19 cellular contexts compared by ENCODE assay signal in genomic region chr19:51727349-51727880, GRCh38. TPM values are rescaled to one million over a fixed set of nuclear protein-coding genes. Genes with fewer than 3 reads are reported as not detected.
DNase-seq lines count a peak whose midpoint lies in the region; ATAC-seq and TF ChIP-seq lines count a peak whose summit lies in the region.
"Had no signal": no experiment of that assay in that cellular context is flagged by ENCODE, and none has a peak within 500 bp of the region (broad histone marks: within the 10 kb centered on the region; RNA-seq: fewer than 3 reads in every experiment).

No MANE protein-coding gene starts in this region.

- in situ Hi-C loops in G401 (cut with HindIII; ENCODE audit: low sequenced_read_pairs): no loop called here

- no peaks in the 10 kb centered on the region for H3K4me1 ChIP-seq in lung (ENCODE audit: control insufficient read depth in 2 of 2, insufficient read depth in 2 of 2, low read length in 2 of 2)
- H3K4me1 ChIP-seq: colonic mucosa, uterus had no signal

- H3K27me3 ChIP-seq in MG63 (no peaks in the 10 kb centered on the region; the same call in 1 of the 2 replicates), lung (ENCODE audit: control insufficient read depth, insufficient read depth) (peaks cover 2% of the 10 kb centered on the region)
- H3K27me3 ChIP-seq: colonic mucosa had no signal

- H3K4me3 ChIP-seq in MG63 (no peak overlapping the region), lung (no peak overlapping the region)
- H3K4me3 ChIP-seq: colonic mucosa, esophagus muscularis mucosa, uterus had no signal

- peak; percentile 14 for ATAC-seq in lung (ENCODE audit: insufficient read depth, low FRiP score)
- no peak for ATAC-seq in HG02678 (IDR thresholded peaks at IDR 0.05; ENCODE audit: unreplicated experiment)
- ATAC-seq in HG03378 (IDR thresholded peaks at IDR 0.05; ENCODE audit: unreplicated experiment): no peak
- ATAC-seq: sciatic nerve had no signal

- H3K9me3 ChIP-seq in MG63 (no peaks in the 10 kb centered on the region), lung (ENCODE audit: control insufficient read depth in 2 of 2, insufficient read depth in 1 of 2, low read length in 1 of 2) (peaks cover 0 to 12% of the 10 kb centered on the region in 2 donors)
- H3K9me3 ChIP-seq: colonic mucosa, esophagus muscularis mucosa, uterus had no signal

- H3K27ac ChIP-seq in lung (ENCODE audit: low read depth in 1 of 2, low read length in 1 of 2): no peak overlapping the region
- H3K27ac ChIP-seq: colonic mucosa, esophagus muscularis mucosa, uterus had no signal

- TF ChIP-seq CTCF in lung (IDR thresholded peaks at IDR 0.05; ENCODE audit: control extremely low read depth, extremely low read depth): no peak

- H3K36me3 ChIP-seq in MG63: no peaks in the 10 kb centered on the region
- H3K36me3 ChIP-seq in lung (ENCODE audit: control insufficient read depth in 2 of 2, insufficient read depth in 2 of 2, low read length in 2 of 2): no peaks in the 10 kb centered on the region
- H3K36me3 ChIP-seq: colonic mucosa, esophagus muscularis mucosa, uterus had no signal

- DNase-seq in AG08396 (ENCODE audit: low spot score) (peak; percentile 52), MG63 (peak; percentile 66), dermis blood vessel endothelial cell (peak; percentile 7), lung (ENCODE audit: low spot score) (no peak), G401 (ENCODE audit: low spot score) (no peak), HT-29 (ENCODE audit: low spot score) (no peak)
- DNase-seq: activated CD4-positive, alpha-beta T cell treated with anti-CD3 and anti-CD28 coated beads, Interleukin-2, amount 50 U/mL, for 1 hour; activated T-cell treated with anti-CD3 and anti-CD28 coated beads, Interleukin-2, amount 50 U/mL, for 48 hours; amniotic stem cell; colonic mucosa; mesendoderm; Right ventricle myocardium superior; stimulated activated naive CD4-positive, alpha-beta T cell; T-helper 9 cell; uterus had no signal

- 85 to 89% methylated on average over 7 of the region's 7 CpGs for WGBS in lung, 2 donors

RNA-seq across cellular contexts. Expression of gene HAS1, which starts 3.6 kb away (rescaled TPM):
- not detected in 2 replicates for total RNA-seq in MG63 (2014; rRNA removed; shearing (Covaris generic); ENCODE audit: low replicate concordance)
- total RNA-seq in dermis blood vessel endothelial cell: 0.14 and 0.17 TPM in 2 replicates
- total RNA-seq in lung: 1 to 10 TPM in 1 of 2 donors, under 1 TPM in 1; 0.64 to 1.8 TPM
- polyA plus RNA-seq in lung: 1 to 10 TPM in 1 of 2 donors, under 1 TPM in 1; 0.52 to 7.2 TPM
- total RNA-seq in G401 (2014; rRNA removed; shearing (Covaris generic)): not detected in 2 replicates
- total RNA-seq in HT-29 (2014; rRNA removed; shearing (Covaris generic)): 0.05 TPM in 1 of 2 replicates, not detected in the other

RNA-seq across cellular contexts. Expression of gene FPR1, which starts 24.3 kb away (rescaled TPM):
- not detected in 2 replicates for total RNA-seq in MG63 (2014; rRNA removed; shearing (Covaris generic); ENCODE audit: low replicate concordance)
- not detected in 2 replicates for total RNA-seq in dermis blood vessel endothelial cell
- total RNA-seq in lung: 10 to 100 TPM; 21.4 to 76.1 TPM
- 100 to 1,000 TPM in 1 of 2 donors, 1 to 10 TPM in 1; 2.8 to 558 TPM for polyA plus RNA-seq in lung
- total RNA-seq in G401 (2014; rRNA removed; shearing (Covaris generic)): not detected in 2 replicates
- not detected in 2 replicates for total RNA-seq in HT-29 (2014; rRNA removed; shearing (Covaris generic))

RNA-seq across cellular contexts. Expression of gene FPR2, which starts 33.6 kb away (rescaled TPM):
- total RNA-seq in MG63 (2014; rRNA removed; shearing (Covaris generic); ENCODE audit: low replicate concordance): not detected in 2 replicates
- total RNA-seq in dermis blood vessel endothelial cell (not detected in 2 replicates), lung (10 to 100 TPM in 1 of 2 donors, 1 to 10 TPM in 1; 7.3 to 50.4 TPM)
- polyA plus RNA-seq in lung: 100 to 1,000 TPM in 1 of 2 donors, under 1 TPM in 1; 0.79 to 234 TPM
- not detected in 2 replicates for total RNA-seq in G401 (2014; rRNA removed; shearing (Covaris generic))
- not detected in 2 replicates for total RNA-seq in HT-29 (2014; rRNA removed; shearing (Covaris generic))

RNA-seq across cellular contexts. Expression of gene SPACA6, which starts 34.3 kb away (rescaled TPM):
- total RNA-seq in MG63 (2014; rRNA removed; shearing (Covaris generic); ENCODE audit: low replicate concordance): 8.2 and 31.7 TPM in 2 replicates
- total RNA-seq in dermis blood vessel endothelial cell: 3.5 and 12.9 TPM in 2 replicates
- 10 to 100 TPM in 1 of 2 donors, 1 to 10 TPM in 1; 7.0 to 19.7 TPM for total RNA-seq in lung
- 10 to 100 TPM in 1 of 2 donors, 1 to 10 TPM in 1; 9.8 to 20.7 TPM for polyA plus RNA-seq in lung
- total RNA-seq in G401 (2014; rRNA removed; shearing (Covaris generic)): 0.98 and 4.7 TPM in 2 replicates
- 13.6 and 17.8 TPM in 2 replicates for total RNA-seq in HT-29 (2014; rRNA removed; shearing (Covaris generic))

Comparison
In these comparisons a context has a peak if more than half of its experiments do, and no peak if none do; other contexts are left out.
1. DNase-seq: peak in AG08396 (single experiment), MG63 (single experiment) and dermis blood vessel endothelial cell (single experiment); none in lung (single experiment), G401 (single experiment) and HT-29 (single experiment).
2. RNA of gene FPR1, which starts 24.3 kb away (total RNA-seq): 21.4 to 76.1 TPM in lung; not detected in MG63, not detected in dermis blood vessel endothelial cell, not detected in G401 and not detected in HT-29; every median in the first group is over 10 times any median in the second.